In genomic region chr11:133228406-133229330, GRCh38 we compare ENCODE assay signal across 14 cellular contexts.
DNase-seq lines count a peak whose midpoint lies in the region; ATAC-seq and TF ChIP-seq lines count a peak whose summit lies in the region.
"Had no signal": no experiment of that assay in that cellular context is flagged by ENCODE, and none has a peak within 500 bp of the region (broad histone marks: within the 10 kb centered on the region; RNA-seq: fewer than 3 reads in every experiment).

No MANE protein-coding gene starts in this region.

- peak in 3 of 4 donors; percentile 55 to 74 (median 64) for ATAC-seq in psoas muscle
- ATAC-seq in activated CD8-positive, alpha-beta memory T cell treated with anti-CD3 and anti-CD28 coated beads, Interleukin-2, amount 10 ng/mL, durations not matched to agents 7 days and 5 days, result no peak
- ATAC-seq in HG02610 (IDR thresholded peaks at IDR 0.05; ENCODE audit: unreplicated experiment), result no peak
- ATAC-seq: GM12878 had no signal

- no peaks in the 10 kb centered on the region for H3K79me2 ChIP-seq in hepatocyte
- H3K79me2 ChIP-seq: parathyroid adenoma had no signal

- DNase-seq in NCI-H69 (lab: John Stamatoyannopoulos, UW) (peak; percentile 93), hepatocyte (ENCODE audit: low spot score) (no peak), psoas muscle (peak in 1 of 2 donors; percentile 14)
- DNase-seq in activated CD8-positive, alpha-beta memory T cell treated with anti-CD3 and anti-CD28 coated beads, Interleukin-2, amount 10 ng/mL, durations not matched to agents 7 days and 5 days, result no peak
- DNase-seq in activated CD4-positive, alpha-beta T cell treated with anti-CD3 and anti-CD28 coated beads for 1 hour, result no peak
- DNase-seq in activated naive CD4-positive, alpha-beta T cell treated with anti-CD3 and anti-CD28 coated beads, Interleukin-2, amount 10 ng/mL, durations not matched to agents 7 days and 5 days, result no peak
- DNase-seq: brain microvascular endothelial cell; CD8-positive, alpha-beta memory T cell; kidney glomerular epithelial cell; MM.1S had no signal

- no peak overlapping the region for H3K9ac ChIP-seq in HUES48 (ENCODE audit: low read depth, low read length)
- H3K9ac ChIP-seq: parathyroid adenoma had no signal

- H3K36me3 Mint-ChIP-seq in activated CD8-positive, alpha-beta memory T cell treated with anti-CD3 and anti-CD28 coated beads, Interleukin-2, amount 10 ng/mL, durations not matched to agents 7 days and 5 days, result no peaks in the 10 kb centered on the region
- H3K36me3 Mint-ChIP-seq in activated naive CD4-positive, alpha-beta T cell treated with anti-CD3 and anti-CD28 coated beads, Interleukin-2, amount 10 ng/mL, durations not matched to agents 7 days and 5 days, result no peaks in the 10 kb centered on the region
- H3K36me3 Mint-ChIP-seq: CD8-positive, alpha-beta memory T cell had no signal

- no peaks in the 10 kb centered on the region for H3K36me3 ChIP-seq in HUES48 (ENCODE audit: control insufficient read depth, insufficient read depth, low read length)
- no peaks in the 10 kb centered on the region for H3K36me3 ChIP-seq in hepatocyte (replicated peaks; ENCODE audit: insufficient read depth, low read depth)
- H3K36me3 ChIP-seq in psoas muscle (ENCODE audit: insufficient read depth in 1 of 2, low read depth in 1 of 2), result no peaks in the 10 kb centered on the region
- H3K36me3 ChIP-seq: brain microvascular endothelial cell had no signal

- peaks cover 18% of the 10 kb centered on the region for H3K27me3 ChIP-seq in HUES48 (ENCODE audit: control insufficient read depth, insufficient read depth, low read length)
- no peaks in the 10 kb centered on the region for H3K27me3 ChIP-seq in hepatocyte
- H3K27me3 ChIP-seq in psoas muscle (ENCODE audit: insufficient read depth in 3 of 3, low read length in 2 of 3), result peaks cover 0 to under 1% (median 0%) of the 10 kb centered on the region in 3 donors
- H3K27me3 ChIP-seq: brain microvascular endothelial cell had no signal

- no peaks in the 10 kb centered on the region for H3K9me2 ChIP-seq in hepatocyte (replicated peaks; ENCODE audit: insufficient read depth)

- H3K9me3 ChIP-seq in HUES48 (ENCODE audit: control insufficient read depth, insufficient read depth, low read length) (no peaks in the 10 kb centered on the region), hepatocyte (ENCODE audit: low read depth) (no peaks in the 10 kb centered on the region), psoas muscle (no peaks in the 10 kb centered on the region)

- H3K4me1 Mint-ChIP-seq in activated CD8-positive, alpha-beta memory T cell treated with anti-CD3 and anti-CD28 coated beads, Interleukin-2, amount 10 ng/mL, durations not matched to agents 7 days and 5 days, result no peaks in the 10 kb centered on the region
- H3K4me1 Mint-ChIP-seq in activated naive CD4-positive, alpha-beta T cell treated with anti-CD3 and anti-CD28 coated beads, Interleukin-2, amount 10 ng/mL, durations not matched to agents 7 days and 5 days, result no peaks in the 10 kb centered on the region
- H3K4me1 Mint-ChIP-seq: CD8-positive, alpha-beta memory T cell had no signal

- no peak overlapping the region for H3K4me3 Mint-ChIP-seq in activated CD8-positive, alpha-beta memory T cell treated with anti-CD3 and anti-CD28 coated beads, Interleukin-2, amount 10 ng/mL, durations not matched to agents 7 days and 5 days
- no peak overlapping the region for H3K4me3 Mint-ChIP-seq in activated naive CD4-positive, alpha-beta T cell treated with anti-CD3 and anti-CD28 coated beads, Interleukin-2, amount 10 ng/mL, durations not matched to agents 7 days and 5 days
- H3K4me3 Mint-ChIP-seq: CD8-positive, alpha-beta memory T cell had no signal

- CTCF ChIA-PET in activated CD8-positive, alpha-beta memory T cell treated with anti-CD3 and anti-CD28 coated beads, Interleukin-2, amount 10 ng/mL, durations not matched to agents 7 days and 5 days (lab: Charles Lee), result no interaction called here
- CTCF ChIA-PET in activated naive CD4-positive, alpha-beta T cell treated with anti-CD3 and anti-CD28 coated beads, Interleukin-2, amount 10 ng/mL, durations not matched to agents 7 days and 5 days (lab: Charles Lee), result no interaction called here

- H3K27ac ChIP-seq in HUES48 (ENCODE audit: low read depth, low read length) (peak overlapping the region; percentile 56), hepatocyte (no peak overlapping the region), psoas muscle (no peak overlapping the region)
- H3K27ac ChIP-seq: brain microvascular endothelial cell, parathyroid adenoma had no signal

- intact Hi-C loops in psoas muscle (cut with DNase I), result no loop called here

- no peak overlapping the region for H3K27ac Mint-ChIP-seq in activated CD8-positive, alpha-beta memory T cell treated with anti-CD3 and anti-CD28 coated beads, Interleukin-2, amount 10 ng/mL, durations not matched to agents 7 days and 5 days
- no peak overlapping the region for H3K27ac Mint-ChIP-seq in activated naive CD4-positive, alpha-beta T cell treated with anti-CD3 and anti-CD28 coated beads, Interleukin-2, amount 10 ng/mL, durations not matched to agents 7 days and 5 days

- no peaks in the 10 kb centered on the region for H3K27me3 Mint-ChIP-seq in activated CD8-positive, alpha-beta memory T cell treated with anti-CD3 and anti-CD28 coated beads, Interleukin-2, amount 10 ng/mL, durations not matched to agents 7 days and 5 days
- no peaks in the 10 kb centered on the region for H3K27me3 Mint-ChIP-seq in activated naive CD4-positive, alpha-beta T cell treated with anti-CD3 and anti-CD28 coated beads, Interleukin-2, amount 10 ng/mL, durations not matched to agents 7 days and 5 days
- H3K27me3 Mint-ChIP-seq: CD8-positive, alpha-beta memory T cell had no signal

- no peak overlapping the region for H2AFZ ChIP-seq in hepatocyte
- H2AFZ ChIP-seq: parathyroid adenoma had no signal

- TF ChIP-seq CTCF in hepatocyte (IDR thresholded peaks at IDR 0.05; ENCODE audit: poor library complexity) (no peak), psoas muscle (IDR thresholded peaks at IDR 0.05) (no peak)

- H3K4me2 ChIP-seq in hepatocyte, result peak overlapping the region; percentile 47

- H3K4me3 ChIP-seq in HUES48 (ENCODE audit: low read depth, low read length), result peak overlapping the region; percentile 41
- H3K4me3 ChIP-seq in hepatocyte, result no peak overlapping the region
- H3K4me3 ChIP-seq in psoas muscle, result peak overlapping the region; percentile 45
- H3K4me3 ChIP-seq: GM12878 had no signal

- H3K4me1 ChIP-seq in HUES48 (ENCODE audit: control insufficient read depth, insufficient read depth, low read length), result peaks cover 32% of the 10 kb centered on the region
- peaks cover 23% of the 10 kb centered on the region for H3K4me1 ChIP-seq in hepatocyte (ENCODE audit: insufficient read depth)
- peaks cover 6% of the 10 kb centered on the region for H3K4me1 ChIP-seq in psoas muscle
- H3K4me1 ChIP-seq: parathyroid adenoma had no signal

- no peaks in the 10 kb centered on the region for H3K9me3 Mint-ChIP-seq in activated CD8-positive, alpha-beta memory T cell treated with anti-CD3 and anti-CD28 coated beads, Interleukin-2, amount 10 ng/mL, durations not matched to agents 7 days and 5 days (ENCODE audit: low read depth)
- H3K9me3 Mint-ChIP-seq in activated naive CD4-positive, alpha-beta T cell treated with anti-CD3 and anti-CD28 coated beads, Interleukin-2, amount 10 ng/mL, durations not matched to agents 7 days and 5 days, result no peaks in the 10 kb centered on the region

- WGBS in hepatocyte (ENCODE audit: low lambda C conversion rate, missing lambda C conversion rate), result 34% methylated on average over 27 of the region's 27 CpGs
- 8 to 14% (median 10%) methylated on average over 27 of the region's 27 CpGs for WGBS in psoas muscle, 3 donors

- H4K20me1 ChIP-seq in hepatocyte (ENCODE audit: insufficient read depth, poor library complexity, severe bottlenecking), result no peaks in the 10 kb centered on the region

Comparison
In these comparisons a context has a peak if more than half of its experiments do, and no peak if none do; other contexts are left out.
1. ATAC-seq: peak in psoas muscle (3 of 4); none in activated CD8-positive, alpha-beta memory T cell treated with anti-CD3 and anti-CD28 coated beads, Interleukin-2, amount 10 ng/mL, durations not matched to agents 7 days and 5 days (single experiment) and HG02610 (single experiment).